ENCODE assay signal across 21 cellular contexts in genomic region chr19:46892252-46893179, GRCh38. TPM values are rescaled to one million over a fixed set of nuclear protein-coding genes. Genes with fewer than 3 reads are reported as not detected.
DNase-seq lines count a peak whose midpoint lies in the region; ATAC-seq, FAIRE-seq and TF ChIP-seq lines count a peak whose summit lies in the region.
"Had no signal": no experiment of that assay in that cellular context is flagged by ENCODE, and none has a peak within 500 bp of the region (broad histone marks: within the 10 kb centered on the region; RNA-seq: fewer than 3 reads in every experiment).

No MANE protein-coding gene starts in this region.

- no peak overlapping the region for H3K4me3 ChIP-seq in BLaER1 treated with 17β-estradiol and CSF1 and Interleukin-3, amounts not matched to agents 10 nM and 100 nM
- H3K4me3 ChIP-seq in HepG2 (replicated peaks in 1 of 3; ENCODE audit: insufficient read depth in 1 of 3, low read depth in 2 of 3, low read length in 3 of 3) = no peak overlapping the region
- H3K4me3 ChIP-seq: sigmoid colon, uterus had no signal

- in situ Hi-C loops in GM13976 (cut with MboI; ENCODE audit: low sequenced_read_pairs, unreplicated experiment) (no loop called here), HepG2 (cut with HindIII; ENCODE audit: extremely low pct_ligation_motif_present, low pct_unique_long_range_greater_than_20kb) (no loop called here)

- peak overlapping the region; percentile 10 to 75 (median 57); a peak in 18 of 22 replicates for H3K4me2 ChIP-seq in BLaER1 treated with 17β-estradiol and CSF1 and Interleukin-3, amounts not matched to agents 10 nM and 100 nM
- no peak overlapping the region for H3K4me2 ChIP-seq in HepG2 (ENCODE audit: low read depth, low read length)

- no peak for FAIRE-seq in HepG2 (lab: Jason Lieb, UNC)
- FAIRE-seq: G401.6 had no signal

- H3K27me3 ChIP-seq in BLaER1 treated with 17β-estradiol and CSF1 and Interleukin-3, amounts not matched to agents 10 nM and 100 nM = no peaks in the 10 kb centered on the region
- H3K27me3 ChIP-seq in HepG2 (ENCODE audit: control insufficient read depth in 1 of 2, insufficient read depth in 2 of 2, low read length in 2 of 2) = no peaks in the 10 kb centered on the region
- H3K27me3 ChIP-seq: sigmoid colon, uterus had no signal

- TF ChIP-seq RAD21 in HepG2 (CRISPR knock-in tag; IDR thresholded peaks at IDR 0.05) = no peak

- H3K4me1 ChIP-seq in BLaER1 treated with 17β-estradiol and CSF1 and Interleukin-3, amounts not matched to agents 10 nM and 100 nM = peaks cover 33 to 58% (median 48%) of the 10 kb centered on the region in 10 experiments
- H3K4me1 ChIP-seq in HepG2 (ENCODE audit: insufficient read depth, low read length) = peaks cover 89% of the 10 kb centered on the region
- H3K4me1 ChIP-seq: uterus had no signal

- 97% methylated on average over 11 of the region's 11 CpGs for WGBS in HepG2 (ENCODE audit: low lambda C conversion rate)

- H2AFZ ChIP-seq in HepG2 (ENCODE audit: low read length) = no peak overlapping the region

- POLR2A ChIA-PET in HepG2 (lab: Yijun Ruan, JAX) = interaction anchor here (1.7 kb wide), 1 partner anchor 33 kb away, joined by 4 read pairs; no protein-coding TSS in a partner anchor

- peaks cover 0 to 18% (median 7%) of the 10 kb centered on the region in 11 experiments; a peak in 11 of 22 replicates for H3K36me3 ChIP-seq in BLaER1 treated with 17β-estradiol and CSF1 and Interleukin-3, amounts not matched to agents 10 nM and 100 nM
- peaks cover 0 to 7% of the 10 kb centered on the region in 2 experiments; a peak in 1 of 5 replicates for H3K36me3 ChIP-seq in HepG2 (replicated peaks in 1 of 2; ENCODE audit: control insufficient read depth in 1 of 2, insufficient read depth in 2 of 2, low read length in 2 of 2)
- H3K36me3 ChIP-seq: sigmoid colon, uterus had no signal

- H3K79me2 ChIP-seq in HepG2 (ENCODE audit: insufficient read depth, low read length) = peaks cover 83% of the 10 kb centered on the region

- TF ChIP-seq CTCF in GM13976 (IDR thresholded peaks at IDR 0.05; ENCODE audit: borderline replicate concordance, control extremely low read depth, extremely low read depth, insufficient read depth, missing control alignments) (no peak), HepG2 (CRISPR knock-in tag; IDR thresholded peaks at IDR 0.05) (no peak)

- CTCF ChIA-PET in HepG2 (lab: Yijun Ruan, JAX; ENCODE audit: low intra/inter-chr PET ratio, low total read pairs) = no interaction called here

- H3K9ac ChIP-seq in BLaER1 treated with 17β-estradiol and CSF1 and Interleukin-3, amounts not matched to agents 10 nM and 100 nM = no peak overlapping the region
- no peak overlapping the region for H3K9ac ChIP-seq in HepG2 (ENCODE audit: insufficient read depth, low read depth, low read length)

- no peak for TF ChIP-seq EP300 in HepG2 (IDR thresholded peaks at IDR 0.05; ENCODE audit: low read depth in 2 of 2, low read length in 2 of 2)
- no peak for TF ChIP-seq EP300 in HepG2 (CRISPR knock-in tag; IDR thresholded peaks at IDR 0.05; ENCODE audit: borderline replicate concordance)

- peaks cover 0 to 3% (median 0%) of the 10 kb centered on the region in 11 experiments; a peak in 6 of 22 replicates for H3K9me3 ChIP-seq in BLaER1 treated with 17β-estradiol and CSF1 and Interleukin-3, amounts not matched to agents 10 nM and 100 nM (replicated peaks in 1 of 11)
- H3K9me3 ChIP-seq in HepG2 (ENCODE audit: low read length) = no peaks in the 10 kb centered on the region
- H3K9me3 ChIP-seq: sigmoid colon, uterus had no signal

- no peak for TF ChIP-seq POLR2A in HepG2 (IDR thresholded peaks at IDR 0.05; ENCODE audit: insufficient read depth in 1 of 2, low read depth in 2 of 2, low read length in 2 of 2)

- DNase-seq in GM13976 (ENCODE audit: low spot score) = peak; percentile 50
- peak; percentile 19 for DNase-seq in NCI-H526 treated with DMSO at 0.1 percent for 48 hours (lab: John Stamatoyannopoulos, UW)
- no peak for DNase-seq in HepG2 (ENCODE audit: low spot score)
- no peak for DNase-seq in putamen (ENCODE audit: low spot score)
- no peak for DNase-seq in cerebellum (ENCODE audit: low spot score)
- DNase-seq in central memory CD4-positive, alpha-beta T cell = no peak
- DNase-seq: activated CD4-positive, alpha-beta T cell treated with anti-CD3 and anti-CD28 coated beads, Interleukin-2, amount 50 U/mL, for 1 hour; activated naive CD4-positive, alpha-beta T cell treated with anti-CD3 and anti-CD28 coated beads, Interleukin-2, amount 10 ng/mL, durations not matched to agents 7 days and 5 days; cortex of kidney; foreskin melanocyte; H7; Kasumi-1; NCI-H1436 treated with DMSO at 0.1 percent for 48 hours; NCI-H524 treated with DMSO at 0.1 percent for 48 hours; nucleus accumbens; sigmoid colon; stimulated activated CD4-positive, alpha-beta T cell treated with anti-CD3 and anti-CD28 coated beads, Interleukin-1b, Interleukin-23, amount 100 ng/mL, for 48 hours; uterus had no signal

- ATAC-seq in HepG2 = no peak
- no peak for ATAC-seq in HG03135 (IDR thresholded peaks at IDR 0.05; ENCODE audit: unreplicated experiment)

- H4K20me1 ChIP-seq in BLaER1 treated with 17β-estradiol and CSF1 and Interleukin-3, amounts not matched to agents 10 nM and 100 nM = peaks cover 71 to 96% (median 92%) of the 10 kb centered on the region in 11 experiments; a peak in 21 of 22 replicates
- 0 out of 2 replicates have a peak, but pooled peaks cover 7% of the 10 kb centered on the region for H4K20me1 ChIP-seq in HepG2 (ENCODE audit: insufficient read depth, low read length)

- no TSS peak for BruUV-seq in HepG2 (replicated peaks; lab: Mats Ljungman, UMichigan)

- intact Hi-C loops in HepG2 (cut with micrococcal nuclease; ENCODE audit: unreplicated experiment) = loop anchor here (5.0 kb wide), 1 partner anchor 35 kb away; no protein-coding TSS in a partner anchor

- no peak overlapping the region for H3K27ac ChIP-seq in BLaER1 treated with 17β-estradiol and CSF1 and Interleukin-3, amounts not matched to agents 10 nM and 100 nM
- H3K27ac ChIP-seq in HepG2 (ENCODE audit: extremely low read length, insufficient read depth, low read length) = peak overlapping the region; percentile 32
- H3K27ac ChIP-seq: sigmoid colon had no signal

TF ChIP-seq in HepG2, 621 proteins besides CTCF, POLR2A, EP300 and RAD21:
- TF ChIP-seq RBM22 (optimal IDR thresholded peaks at IDR 0.05; ENCODE audit: low read length) (peak; percentile 40), ZFP36L2 (CRISPR knock-in tag; IDR thresholded peaks at IDR 0.05) (no peak), SIN3A (IDR thresholded peaks at IDR 0.05; ENCODE audit: borderline replicate concordance, low read depth, low read length) (no peak), ZNF24 (IDR thresholded peaks at IDR 0.05) (no peak), ZNF264 (CRISPR knock-in tag; IDR thresholded peaks at IDR 0.05) (no peak)

RNA-seq across cellular contexts. Expression of gene ARHGAP35, which starts 31.7 kb away (rescaled TPM):
- total RNA-seq in HepG2 (2016; rRNA removed; fragmentation: Illumina TruSeq; extraction: Trizol) (30.1 and 39.9 TPM in 2 replicates), cerebellum (79.0 TPM)
- total RNA-seq in HepG2 (2016; cell fraction: cytosol; rRNA removed; fragmentation: Illumina TruSeq; extraction: Trizol; ENCODE audit: low read depth) = 7.4 and 8.7 TPM in 2 replicates
- 30.9 and 34.3 TPM in 2 replicates for total RNA-seq in HepG2 (2016; cell fraction: insoluble cytoplasmic fraction; rRNA removed; fragmentation: Illumina TruSeq; extraction: Trizol)
- total RNA-seq in HepG2 (2016; cell fraction: membrane; rRNA removed; fragmentation: Illumina TruSeq; extraction: Trizol) = 22.3 and 27.4 TPM in 2 replicates
- 30.0 and 36.8 TPM in 2 replicates for total RNA-seq in HepG2 (2016; cell fraction: nucleus; rRNA removed; fragmentation: Illumina TruSeq; extraction: Trizol)
- polyA plus RNA-seq in HepG2 (2011; rRNA removed) = 28.3 and 30.2 TPM in 2 replicates
- 19.6 and 22.6 TPM in 2 replicates for polyA plus RNA-seq in HepG2 (2011; cell fraction: cytosol; rRNA removed)
- 21.7 and 24.1 TPM in 2 replicates for polyA plus RNA-seq in HepG2 (2011; cell fraction: nucleus; rRNA removed)
- 33.6 and 34.8 TPM in 2 replicates for polyA plus RNA-seq in HepG2 (2012)
- polyA plus RNA-seq in HepG2 (2016; cell fraction: cytosol; fragmentation: Illumina TruSeq; extraction: Trizol; ENCODE audit: low read depth) = 1.4 and 1.7 TPM in 2 replicates
- 17.7 and 24.1 TPM in 2 replicates for polyA plus RNA-seq in HepG2 (2016; cell fraction: insoluble cytoplasmic fraction; fragmentation: Illumina TruSeq; extraction: Trizol; ENCODE audit: low read depth)
- 3.9 and 5.5 TPM in 2 replicates for polyA plus RNA-seq in HepG2 (2016; cell fraction: membrane; fragmentation: Illumina TruSeq; extraction: Trizol; ENCODE audit: low read depth)
- 28.8 and 32.3 TPM in 2 replicates for polyA plus RNA-seq in HepG2 (2016; cell fraction: nucleus; fragmentation: Illumina TruSeq; extraction: Trizol; ENCODE audit: insufficient read depth, low read depth)
- polyA minus RNA-seq in HepG2 (2011; rRNA and poly(A)+ RNA removed; ENCODE audit: low replicate concordance) = 33.9 and 80.3 TPM in 2 replicates
- polyA minus RNA-seq in HepG2 (2011; cell fraction: cytosol; rRNA and poly(A)+ RNA removed) = 28.8 and 37.8 TPM in 2 replicates
- polyA minus RNA-seq in HepG2 (2011; cell fraction: nucleus; rRNA and poly(A)+ RNA removed) = 41.6 and 55.4 TPM in 2 replicates

RNA-seq across cellular contexts. Expression of gene AP2S1, which starts 41.9 kb away (rescaled TPM):
- total RNA-seq in HepG2 (2016; rRNA removed; fragmentation: Illumina TruSeq; extraction: Trizol) (86.1 and 94.9 TPM in 2 replicates), cerebellum (33.0 TPM)
- 77.4 and 107 TPM in 2 replicates for total RNA-seq in HepG2 (2016; cell fraction: cytosol; rRNA removed; fragmentation: Illumina TruSeq; extraction: Trizol; ENCODE audit: low read depth)
- total RNA-seq in HepG2 (2016; cell fraction: insoluble cytoplasmic fraction; rRNA removed; fragmentation: Illumina TruSeq; extraction: Trizol) = 86.7 and 87.8 TPM in 2 replicates
- 72.8 and 102 TPM in 2 replicates for total RNA-seq in HepG2 (2016; cell fraction: membrane; rRNA removed; fragmentation: Illumina TruSeq; extraction: Trizol)
- total RNA-seq in HepG2 (2016; cell fraction: nucleus; rRNA removed; fragmentation: Illumina TruSeq; extraction: Trizol) = 32.5 and 36.8 TPM in 2 replicates
- 45.2 and 45.3 TPM in 2 replicates for polyA plus RNA-seq in HepG2 (2011; rRNA removed)
- polyA plus RNA-seq in HepG2 (2011; cell fraction: cytosol; rRNA removed) = 60.1 and 80.0 TPM in 2 replicates
- polyA plus RNA-seq in HepG2 (2011; cell fraction: nucleus; rRNA removed) = 24.9 and 30.3 TPM in 2 replicates
- polyA plus RNA-seq in HepG2 (2012) = 32.6 and 51.2 TPM in 2 replicates
- 104 and 131 TPM in 2 replicates for polyA plus RNA-seq in HepG2 (2016; cell fraction: cytosol; fragmentation: Illumina TruSeq; extraction: Trizol; ENCODE audit: low read depth)
- 99.5 and 113 TPM in 2 replicates for polyA plus RNA-seq in HepG2 (2016; cell fraction: insoluble cytoplasmic fraction; fragmentation: Illumina TruSeq; extraction: Trizol; ENCODE audit: low read depth)
- 79.5 and 101 TPM in 2 replicates for polyA plus RNA-seq in HepG2 (2016; cell fraction: membrane; fragmentation: Illumina TruSeq; extraction: Trizol; ENCODE audit: low read depth)
- polyA plus RNA-seq in HepG2 (2016; cell fraction: nucleus; fragmentation: Illumina TruSeq; extraction: Trizol; ENCODE audit: insufficient read depth, low read depth) = 58.8 and 65.6 TPM in 2 replicates
- polyA minus RNA-seq in HepG2 (2011; rRNA and poly(A)+ RNA removed; ENCODE audit: low replicate concordance) = 39.3 and 98.7 TPM in 2 replicates
- 20.1 and 31.3 TPM in 2 replicates for polyA minus RNA-seq in HepG2 (2011; cell fraction: cytosol; rRNA and poly(A)+ RNA removed)
- polyA minus RNA-seq in HepG2 (2011; cell fraction: nucleus; rRNA and poly(A)+ RNA removed) = 8.5 and 11.1 TPM in 2 replicates

Comparison
In these comparisons a context has a peak if more than half of its experiments do, and no peak if none do; other contexts are left out.
1. DNase-seq: peak in GM13976 (single experiment) and NCI-H526 treated with DMSO at 0.1 percent for 48 hours (single experiment); none in HepG2 (single experiment), putamen (single experiment), cerebellum (single experiment) and central memory CD4-positive, alpha-beta T cell (single experiment).